1 cellular context compared by ENCODE assay signal in the genomic region with DNA sequence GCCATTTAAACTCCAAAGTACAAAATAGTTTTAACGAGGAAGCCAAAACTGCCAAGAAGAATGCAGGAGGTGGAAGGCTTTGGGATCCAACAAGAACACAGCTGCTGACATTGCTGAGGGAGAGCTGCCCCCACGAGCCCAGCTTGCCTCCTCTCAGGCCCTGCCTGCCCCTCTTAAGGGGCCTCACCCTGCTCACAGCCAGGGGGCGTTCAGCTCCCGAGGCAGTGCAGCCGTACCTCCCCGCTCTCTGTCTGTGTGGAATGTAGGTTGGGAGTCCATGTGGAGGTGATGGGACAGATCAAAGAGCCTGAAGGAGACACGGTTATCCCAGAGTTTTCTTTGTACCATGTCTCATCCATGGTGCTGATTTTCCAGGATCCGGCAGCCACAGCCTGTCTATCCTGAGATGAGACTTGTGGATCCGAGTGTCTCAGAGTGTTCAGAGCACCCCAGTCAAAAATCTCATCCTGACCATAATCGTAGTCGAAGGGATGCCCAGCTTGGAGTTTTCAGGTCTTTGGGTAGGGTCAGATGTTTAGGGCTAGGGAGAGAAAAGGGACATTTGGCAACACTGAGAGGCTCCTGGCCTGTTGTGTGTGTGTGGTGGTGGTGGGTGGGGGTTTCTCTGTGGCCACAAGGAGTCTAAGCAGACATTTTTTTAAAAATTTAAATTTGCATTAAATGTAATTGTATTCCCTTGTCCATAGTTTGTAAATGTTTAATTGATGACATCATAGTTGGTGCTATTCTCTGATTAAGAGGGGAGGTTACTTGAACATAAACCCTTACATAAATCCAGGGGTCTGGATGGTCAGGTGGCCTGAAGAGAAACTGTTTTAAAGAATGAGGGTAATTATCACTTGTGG.
TF ChIP-seq lines count a peak whose summit lies in the region.

No MANE protein-coding gene starts in this region.

TF ChIP-seq in IMR-90, 13 proteins besides CTCF, POLR2A, EP300 and RAD21:
- TF ChIP-seq MAFK (IDR thresholded peaks at IDR 0.05; ENCODE audit: low read depth, low read length) = no peak
- no peak for TF ChIP-seq NFE2L2 (IDR thresholded peaks at IDR 0.05; ENCODE audit: low read depth, low read length)
- no peak for TF ChIP-seq RFX5 (IDR thresholded peaks at IDR 0.05; ENCODE audit: low read depth, low read length)
- TF ChIP-seq MXI1 (IDR thresholded peaks at IDR 0.05; ENCODE audit: borderline replicate concordance, low read depth, low read length) = no peak
- TF ChIP-seq, protein P1, sequence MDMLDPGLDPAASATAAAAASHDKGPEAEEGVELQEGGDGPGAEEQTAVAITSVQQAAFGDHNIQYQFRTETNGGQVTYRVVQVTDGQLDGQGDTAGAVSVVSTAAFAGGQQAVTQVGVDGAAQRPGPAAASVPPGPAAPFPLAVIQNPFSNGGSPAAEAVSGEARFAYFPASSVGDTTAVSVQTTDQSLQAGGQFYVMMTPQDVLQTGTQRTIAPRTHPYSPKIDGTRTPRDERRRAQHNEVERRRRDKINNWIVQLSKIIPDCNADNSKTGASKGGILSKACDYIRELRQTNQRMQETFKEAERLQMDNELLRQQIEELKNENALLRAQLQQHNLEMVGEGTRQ (IDR thresholded peaks at IDR 0.05; ENCODE audit: low read depth, low read length) = no peak
- no peak for TF ChIP-seq BHLHE40 (IDR thresholded peaks at IDR 0.05; ENCODE audit: low read depth, low read length)
- no peak for TF ChIP-seq SMC3 (IDR thresholded peaks at IDR 0.05; ENCODE audit: low read depth, low read length)
- no peak for TF ChIP-seq RCOR1 (IDR thresholded peaks at IDR 0.05; ENCODE audit: insufficient replicate concordance, low read length)
- no peak for TF ChIP-seq CHD1 (IDR thresholded peaks at IDR 0.05; ENCODE audit: low read depth, low read length)
- TF ChIP-seq CEBPB (IDR thresholded peaks at IDR 0.05; ENCODE audit: low read depth, low read length) = no peak
- TF ChIP-seq, protein P2, sequence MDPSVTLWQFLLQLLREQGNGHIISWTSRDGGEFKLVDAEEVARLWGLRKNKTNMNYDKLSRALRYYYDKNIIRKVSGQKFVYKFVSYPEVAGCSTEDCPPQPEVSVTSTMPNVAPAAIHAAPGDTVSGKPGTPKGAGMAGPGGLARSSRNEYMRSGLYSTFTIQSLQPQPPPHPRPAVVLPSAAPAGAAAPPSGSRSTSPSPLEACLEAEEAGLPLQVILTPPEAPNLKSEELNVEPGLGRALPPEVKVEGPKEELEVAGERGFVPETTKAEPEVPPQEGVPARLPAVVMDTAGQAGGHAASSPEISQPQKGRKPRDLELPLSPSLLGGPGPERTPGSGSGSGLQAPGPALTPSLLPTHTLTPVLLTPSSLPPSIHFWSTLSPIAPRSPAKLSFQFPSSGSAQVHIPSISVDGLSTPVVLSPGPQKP (IDR thresholded peaks at IDR 0.05; ENCODE audit: borderline replicate concordance, low read depth, low read length) = no peak
- no peak for TF ChIP-seq MAZ (IDR thresholded peaks at IDR 0.05; ENCODE audit: borderline replicate concordance, low read depth, low read length)
- TF ChIP-seq FOS (IDR thresholded peaks at IDR 0.05; ENCODE audit: low read depth, low read length) = no peak
